In the genomic region with DNA sequence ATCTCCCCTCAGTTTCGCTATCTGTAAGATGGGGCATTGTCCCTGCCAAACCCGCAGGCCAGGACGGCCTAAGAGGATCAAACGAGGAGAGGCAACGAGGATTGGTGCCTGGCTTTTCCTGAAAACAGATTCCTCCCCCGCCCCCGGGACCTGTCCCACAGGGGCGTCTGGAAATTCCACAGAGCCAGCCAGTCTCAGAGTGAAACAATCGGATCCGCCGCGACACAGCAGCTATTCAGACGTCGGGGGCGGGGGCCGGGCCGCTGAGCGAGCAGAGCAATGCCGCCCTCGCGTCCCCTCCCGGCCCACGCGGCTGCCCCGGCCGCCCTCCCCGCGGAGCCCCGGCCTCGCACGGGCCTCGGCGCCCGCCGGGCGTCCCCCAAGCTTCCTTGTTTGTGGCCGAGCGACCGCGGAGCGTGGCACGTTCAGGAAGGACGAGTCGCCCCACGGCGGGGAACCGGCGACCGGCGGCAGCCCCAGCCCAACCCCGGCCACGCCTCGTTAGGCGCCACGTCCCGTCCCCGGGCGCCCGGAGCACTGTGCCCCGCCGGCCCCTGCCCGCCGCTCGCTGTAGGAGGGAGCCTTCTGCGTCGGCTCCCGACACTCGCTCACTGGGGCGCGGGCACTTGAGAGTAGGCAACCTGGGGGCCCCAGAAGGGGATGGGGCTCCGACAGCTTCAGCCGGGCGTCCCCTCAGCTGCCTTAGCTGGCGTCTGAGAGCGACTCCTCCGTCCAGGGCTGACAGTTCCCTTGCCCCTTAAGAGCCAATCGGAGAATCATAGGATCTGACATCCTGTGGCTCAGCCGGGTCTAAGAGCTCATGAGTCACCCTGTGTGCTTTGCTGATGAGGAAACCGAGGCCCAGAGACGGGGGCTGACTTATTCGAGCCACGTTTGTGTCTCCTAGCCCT, we compare ENCODE assay signal across 8 cellular contexts. TPM values are rescaled to one million over a fixed set of nuclear protein-coding genes. Genes with fewer than 3 reads are reported as not detected.
A peak's percentile ranks its signal among the peaks of the same experiment; 100 is the strongest.
DNase-seq lines count a peak whose midpoint lies in the region; ATAC-seq and TF ChIP-seq lines count a peak whose summit lies in the region.

No MANE protein-coding gene starts in this region.

- TF ChIP-seq CTCF in epithelial cell of esophagus (IDR thresholded peaks at IDR 0.05; ENCODE audit: insufficient read depth, low read depth, low read length, missing control alignments) (no peak), mesothelial cell of epicardium (IDR thresholded peaks at IDR 0.05; ENCODE audit: unreplicated experiment) (no peak)

- peak overlapping the region; percentile 41 for H3K4me3 ChIP-seq in epithelial cell of esophagus (ENCODE audit: low read length)

- H3K4me1 Mint-ChIP-seq in mesothelial cell of epicardium: no peaks in the 10 kb centered on the region

- peaks cover 7% of the 10 kb centered on the region for H3K27me3 Mint-ChIP-seq in mesothelial cell of epicardium (ENCODE audit: low read depth)

- peak; percentile 38 for DNase-seq in GM19240 (ENCODE audit: insufficient read length, low spot score)
- DNase-seq in NOMO-1 (lab: John Stamatoyannopoulos, UW; ENCODE audit: unreplicated experiment in 2 of 2): peak; percentile 73
- DNase-seq in activated CD8-positive, alpha-beta memory T cell treated with anti-CD3 and anti-CD28 coated beads, Interleukin-2, amount 50 U/mL, for 48 hours: peak; percentile 78
- peak; percentile 83 for DNase-seq in epithelial cell of esophagus (ENCODE audit: low read depth)
- peak; percentile 38 to 70 for DNase-seq in mesothelial cell of epicardium (ENCODE audit: low spot score in 2 of 2, unreplicated experiment in 2 of 2)
- peak; percentile 24 to 30 for DNase-seq in stimulated activated CD8-positive, alpha-beta memory T cell treated with anti-CD3 and anti-CD28 coated beads, Interleukin-15, amount 100 ng/mL, for 48 hours (ENCODE audit: low read depth in 2 of 2)

- ATAC-seq in GM18868 (IDR thresholded peaks at IDR 0.05; ENCODE audit: unreplicated experiment): no peak
- ATAC-seq in GM18858 (IDR thresholded peaks at IDR 0.05; ENCODE audit: unreplicated experiment): no peak

- no peaks in the 10 kb centered on the region for H3K9me3 Mint-ChIP-seq in mesothelial cell of epicardium

- no peaks in the 10 kb centered on the region for H3K36me3 Mint-ChIP-seq in mesothelial cell of epicardium

- H3K4me3 Mint-ChIP-seq in mesothelial cell of epicardium: peak overlapping the region; percentile 72

- H3K27ac Mint-ChIP-seq in mesothelial cell of epicardium: no peak overlapping the region

RNA-seq across cellular contexts. Expression of gene PHOSPHO1, which starts 29.7 kb away (rescaled TPM):
- total RNA-seq in mesothelial cell of epicardium: 0.25 to 0.40 TPM in 2 of 3 replicates, not detected in the other

RNA-seq across cellular contexts. Expression of gene ABI3, which starts 49.8 kb away (rescaled TPM):
- 0.51 to 1.3 TPM (median 0.69 TPM) in 3 replicates for total RNA-seq in mesothelial cell of epicardium

RNA-seq across cellular contexts. Expression of gene GNGT2, which starts 49.9 kb away (rescaled TPM):
- 0.34 TPM in 1 of 3 replicates, not detected in the others for total RNA-seq in mesothelial cell of epicardium

Comparison
In these comparisons a context has a peak if more than half of its experiments do, and no peak if none do; other contexts are left out.
1. DNase-seq: peak in every context shown above with its lines; median percentile 83 in epithelial cell of esophagus; 78 in activated CD8-positive, alpha-beta memory T cell treated with anti-CD3 and anti-CD28 coated beads, Interleukin-2, amount 50 U/mL, for 48 hours; 73 in NOMO-1; 54 in mesothelial cell of epicardium; 38 in GM19240; 27 in stimulated activated CD8-positive, alpha-beta memory T cell treated with anti-CD3 and anti-CD28 coated beads, Interleukin-15, amount 100 ng/mL, for 48 hours.